1 cellular context compared by ENCODE assay signal in the genomic region with DNA sequence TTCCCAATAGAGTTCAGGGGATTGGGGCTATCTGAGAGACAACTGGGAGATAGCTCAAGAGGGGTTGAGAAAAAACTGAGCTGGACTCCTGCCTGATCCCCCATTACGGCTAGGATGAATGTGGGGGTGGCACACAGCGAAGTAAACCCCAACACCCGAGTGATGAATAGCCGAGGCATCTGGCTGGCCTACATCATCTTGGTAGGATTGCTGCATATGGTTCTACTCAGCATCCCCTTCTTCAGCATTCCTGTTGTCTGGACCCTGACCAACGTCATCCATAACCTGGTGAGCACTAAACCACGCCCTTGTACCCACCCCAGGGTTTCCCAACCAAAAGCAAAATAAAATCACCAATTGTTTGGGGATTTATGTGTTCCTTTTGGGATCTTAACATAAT.
TF ChIP-seq lines count a peak whose summit lies in the region.

No MANE protein-coding gene starts in this region.

TF ChIP-seq in neural cell, 6 proteins besides CTCF, POLR2A, EP300 and RAD21 (continued from another document):
- TF ChIP-seq MXI1 (conservative IDR thresholded peaks at IDR 0.05; ENCODE audit: poor library complexity, severe bottlenecking): no peak
